In genomic region chr19:35295792-35296462, GRCh38 we compare ENCODE assay signal across 10 cellular contexts. TPM values are rescaled to one million over a fixed set of nuclear protein-coding genes. Genes with fewer than 3 reads are reported as not detected.
DNase-seq lines count a peak whose midpoint lies in the region; ATAC-seq, FAIRE-seq and TF ChIP-seq lines count a peak whose summit lies in the region.
"Had no signal": no experiment of that assay in that cellular context is flagged by ENCODE, and none has a peak within 500 bp of the region (broad histone marks: within the 10 kb centered on the region; RNA-seq: fewer than 3 reads in every experiment).

No MANE protein-coding gene starts in this region.

- no peaks in the 10 kb centered on the region for H3K27me3 ChIP-seq in Peyer's patch

- H3K4me3 ChIP-seq in Peyer's patch = peak overlapping the region in 1 of 4 donors; percentile 1

- FAIRE-seq in GM19239 (lab: Jason Lieb, UNC) = peak; percentile 66

- DNase-seq in GM19239 (ENCODE audit: insufficient read length, low spot score) (peak; percentile 70), Peyer's patch (peak in 2 of 3 donors; percentile 69 to 76), AG20443 (ENCODE audit: low spot score) (no peak), NCI-H1417 (lab: John Stamatoyannopoulos, UW) (no peak)
- DNase-seq in activated effector memory CD4-positive, alpha-beta T cell treated with anti-CD3 and anti-CD28 coated beads, Interleukin-2, amount 50 U/mL, for 16 hours = peak; percentile 70
- DNase-seq in stimulated activated CD4-positive, alpha-beta T cell treated with anti-CD3 and anti-CD28 coated beads, Interleukin-4, amount 100 ng/mL, for 24 hours = peak; percentile 24
- DNase-seq: SK-N-SH had no signal

- no peaks in the 10 kb centered on the region for H3K36me3 ChIP-seq in Peyer's patch

- no peak for TF ChIP-seq CTCF in Peyer's patch (IDR thresholded peaks at IDR 0.05)

- peaks cover 0 to 5% (median 0%) of the 10 kb centered on the region in 4 donors for H3K4me1 ChIP-seq in Peyer's patch

- no peak for TF ChIP-seq POLR2A in Peyer's patch (IDR thresholded peaks at IDR 0.05)

- no peaks in the 10 kb centered on the region for H3K9me3 ChIP-seq in Peyer's patch
- H3K9me3 ChIP-seq: SK-N-SH had no signal

- H3K27ac ChIP-seq in Peyer's patch = peak overlapping the region in 1 of 4 donors; percentile 53

- no peak for ATAC-seq in GM21576 (IDR thresholded peaks at IDR 0.05; ENCODE audit: unreplicated experiment)

RNA-seq across cellular contexts. Expression of gene MAG, which starts 4.0 kb away (rescaled TPM):
- total RNA-seq in Peyer's patch = 1 to 10 TPM in 1 of 4 donors, not detected in 3; 3.8 TPM
- total RNA-seq: glomerular endothelial cell, M059J had no signal

RNA-seq across cellular contexts. Expression of gene HAMP, which starts 13.6 kb away (rescaled TPM):
- total RNA-seq in Peyer's patch = not detected
- total RNA-seq: M059J had no signal

RNA-seq across cellular contexts. Expression of gene USF2, which starts 27.2 kb away (rescaled TPM):
- total RNA-seq in Peyer's patch = 100 to 1,000 TPM; 112 to 201 (median 142) TPM

RNA-seq across cellular contexts. Expression of gene CD22, which starts 33.1 kb away (rescaled TPM):
- total RNA-seq in Peyer's patch = 100 to 1,000 TPM in 1 of 4 donors, 10 to 100 TPM in 2, not detected in 1; 10.9 to 207 (median 15.7) TPM

RNA-seq across cellular contexts. Expression of gene LSR, which starts 47.1 kb away (rescaled TPM):
- 100 to 1,000 TPM in 3 of 4 donors, 10 to 100 TPM in 1; 28.9 to 214 (median 188) TPM for total RNA-seq in Peyer's patch

Comparison
In these comparisons a context has a peak if more than half of its experiments do, and no peak if none do; other contexts are left out.
1. DNase-seq: peak in GM19239 (single experiment), Peyer's patch (2 of 3), activated effector memory CD4-positive, alpha-beta T cell treated with anti-CD3 and anti-CD28 coated beads, Interleukin-2, amount 50 U/mL, for 16 hours (single experiment) and stimulated activated CD4-positive, alpha-beta T cell treated with anti-CD3 and anti-CD28 coated beads, Interleukin-4, amount 100 ng/mL, for 24 hours (single experiment); none in AG20443 (single experiment) and NCI-H1417 (0 of 3).